ENCODE assay signal across 1 cellular context in the genomic region with DNA sequence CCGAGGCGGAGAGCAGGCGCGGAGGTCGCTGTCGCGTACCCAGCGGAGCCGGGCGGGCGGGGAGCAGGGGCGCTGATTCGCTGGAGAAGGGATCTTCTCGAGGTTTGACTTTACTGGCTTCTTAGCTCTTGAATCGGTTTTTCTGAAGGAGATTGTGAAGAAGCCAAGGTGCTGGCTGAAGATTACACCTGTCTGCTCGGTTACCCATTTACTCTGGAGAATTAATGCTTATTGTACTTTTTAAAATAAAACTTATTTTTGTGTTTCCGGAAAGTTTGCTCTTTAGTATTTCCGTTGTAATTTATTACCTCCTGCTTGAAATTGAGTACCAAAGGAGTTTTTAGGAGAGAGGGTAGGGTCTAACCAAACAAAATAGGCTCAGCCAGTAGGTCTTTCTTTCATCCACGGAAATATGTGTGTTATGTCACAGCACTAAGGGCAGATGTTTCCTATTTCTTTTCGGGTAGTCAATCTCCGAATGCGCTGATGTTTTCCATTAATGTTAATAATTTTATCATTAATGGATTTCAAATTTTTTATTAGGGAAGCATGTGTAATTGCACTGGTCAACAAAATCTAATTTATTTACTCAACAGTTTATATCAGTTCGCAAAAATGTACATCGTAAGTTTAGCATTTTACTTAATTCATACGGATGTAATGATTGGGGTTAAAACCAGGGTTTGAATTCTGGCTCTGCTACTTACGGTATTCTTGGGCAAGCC.
TF ChIP-seq lines count a peak whose summit lies in the region.

No MANE protein-coding gene starts in this region.

TF ChIP-seq in IMR-90, 13 proteins besides CTCF, POLR2A, EP300 and RAD21:
- TF ChIP-seq RFX5 (IDR thresholded peaks at IDR 0.05; ENCODE audit: low read depth, low read length): no peak
- no peak for TF ChIP-seq BHLHE40 (IDR thresholded peaks at IDR 0.05; ENCODE audit: low read depth, low read length)
- TF ChIP-seq NFE2L2 (IDR thresholded peaks at IDR 0.05; ENCODE audit: low read depth, low read length): no peak
- no peak for TF ChIP-seq CHD1 (IDR thresholded peaks at IDR 0.05; ENCODE audit: low read depth, low read length)
- TF ChIP-seq, protein P1, sequence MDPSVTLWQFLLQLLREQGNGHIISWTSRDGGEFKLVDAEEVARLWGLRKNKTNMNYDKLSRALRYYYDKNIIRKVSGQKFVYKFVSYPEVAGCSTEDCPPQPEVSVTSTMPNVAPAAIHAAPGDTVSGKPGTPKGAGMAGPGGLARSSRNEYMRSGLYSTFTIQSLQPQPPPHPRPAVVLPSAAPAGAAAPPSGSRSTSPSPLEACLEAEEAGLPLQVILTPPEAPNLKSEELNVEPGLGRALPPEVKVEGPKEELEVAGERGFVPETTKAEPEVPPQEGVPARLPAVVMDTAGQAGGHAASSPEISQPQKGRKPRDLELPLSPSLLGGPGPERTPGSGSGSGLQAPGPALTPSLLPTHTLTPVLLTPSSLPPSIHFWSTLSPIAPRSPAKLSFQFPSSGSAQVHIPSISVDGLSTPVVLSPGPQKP (IDR thresholded peaks at IDR 0.05; ENCODE audit: borderline replicate concordance, low read depth, low read length): no peak
- no peak for TF ChIP-seq SMC3 (IDR thresholded peaks at IDR 0.05; ENCODE audit: low read depth, low read length)
- no peak for TF ChIP-seq CEBPB (IDR thresholded peaks at IDR 0.05; ENCODE audit: low read depth, low read length)
- no peak for TF ChIP-seq MXI1 (IDR thresholded peaks at IDR 0.05; ENCODE audit: borderline replicate concordance, low read depth, low read length)
- TF ChIP-seq, protein P2, sequence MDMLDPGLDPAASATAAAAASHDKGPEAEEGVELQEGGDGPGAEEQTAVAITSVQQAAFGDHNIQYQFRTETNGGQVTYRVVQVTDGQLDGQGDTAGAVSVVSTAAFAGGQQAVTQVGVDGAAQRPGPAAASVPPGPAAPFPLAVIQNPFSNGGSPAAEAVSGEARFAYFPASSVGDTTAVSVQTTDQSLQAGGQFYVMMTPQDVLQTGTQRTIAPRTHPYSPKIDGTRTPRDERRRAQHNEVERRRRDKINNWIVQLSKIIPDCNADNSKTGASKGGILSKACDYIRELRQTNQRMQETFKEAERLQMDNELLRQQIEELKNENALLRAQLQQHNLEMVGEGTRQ (IDR thresholded peaks at IDR 0.05; ENCODE audit: low read depth, low read length): no peak
- TF ChIP-seq FOS (IDR thresholded peaks at IDR 0.05; ENCODE audit: low read depth, low read length): no peak
- TF ChIP-seq MAFK (IDR thresholded peaks at IDR 0.05; ENCODE audit: low read depth, low read length): no peak
- TF ChIP-seq RCOR1 (IDR thresholded peaks at IDR 0.05; ENCODE audit: insufficient replicate concordance, low read length): no peak
- no peak for TF ChIP-seq MAZ (IDR thresholded peaks at IDR 0.05; ENCODE audit: borderline replicate concordance, low read depth, low read length)
TF ChIP-seq in IMR-90: peak in this region for 0.
